Comparison of ENCODE assay signal across 5 cellular contexts in genomic region chr10:18460061-18460460, GRCh38.
"Had no signal": no experiment of that assay in that cellular context is flagged by ENCODE, and none has a peak within 500 bp of the region (broad histone marks: within the 10 kb centered on the region; RNA-seq: fewer than 3 reads in every experiment).

No MANE protein-coding gene starts in this region.

- ATAC-seq: HepG2, K562 had no signal

- H3K27ac ChIP-seq: HL-60 had no signal

- H3K4me3 ChIP-seq: K562 had no signal

- DNase-seq: IMR-90, KBM-7 had no signal
